In the genomic region with DNA sequence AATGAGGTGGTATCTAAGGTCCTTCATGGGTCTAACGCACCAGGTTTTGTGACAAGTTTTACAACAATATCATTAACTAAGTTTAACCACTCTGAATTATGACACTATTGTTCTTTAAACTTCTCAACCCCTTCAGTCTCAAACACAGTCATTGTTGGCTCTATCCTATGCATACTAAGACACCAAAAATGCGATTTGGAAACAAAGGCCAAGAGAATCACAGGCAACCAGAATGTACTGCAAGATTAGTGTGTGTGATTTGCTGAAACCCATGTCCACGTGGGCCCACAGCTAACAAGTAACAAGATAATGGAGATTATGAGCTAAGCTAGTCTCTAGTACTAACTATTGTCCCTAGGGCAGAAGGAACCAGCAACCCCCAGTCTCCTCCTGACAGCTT, we compare ENCODE assay signal across 11 cellular contexts.
"Had no signal": no experiment of that assay in that cellular context is flagged by ENCODE, and none has a peak within 500 bp of the region (broad histone marks: within the 10 kb centered on the region; RNA-seq: fewer than 3 reads in every experiment).

No MANE protein-coding gene starts in this region.

- H3K36me3 ChIP-seq: left ventricle myocardium inferior, neutrophil, upper lobe of right lung had no signal

- DNase-seq: activated CD4-positive, alpha-beta T cell treated with anti-CD3 and anti-CD28 coated beads, Interleukin-2, amount 10 ng/mL, durations not matched to agents 7 days and 5 days; activated CD8-positive, alpha-beta memory T cell treated with anti-CD3 and anti-CD28 coated beads for 24 hours; activated naive CD8-positive, alpha-beta T cell treated with anti-CD3 and anti-CD28 coated beads for 36 hours; natural killer cell; stimulated activated CD4-positive, alpha-beta T cell treated with anti-CD3 and anti-CD28 coated beads, Interleukin-15, amount 100 ng/mL, for 24 hours; stimulated activated CD4-positive, alpha-beta T cell treated with anti-CD3 and anti-CD28 coated beads, Interleukin-4, amount 100 ng/mL, for 1 hour; stimulated activated naive CD4-positive, alpha-beta T cell; upper lobe of right lung had no signal

- H3K27ac Mint-ChIP-seq: activated CD4-positive, alpha-beta T cell treated with anti-CD3 and anti-CD28 coated beads, Interleukin-2, amount 10 ng/mL, durations not matched to agents 7 days and 5 days; activated naive CD8-positive, alpha-beta T cell treated with anti-CD3 and anti-CD28 coated beads for 36 hours; memory B cell; natural killer cell had no signal

- H3K4me3 ChIP-seq: left ventricle myocardium inferior, upper lobe of right lung had no signal

- H3K36me3 Mint-ChIP-seq: activated naive CD8-positive, alpha-beta T cell treated with anti-CD3 and anti-CD28 coated beads for 36 hours; memory B cell; natural killer cell had no signal

- H3K27me3 ChIP-seq: neutrophil, upper lobe of right lung had no signal

- H3K9me3 ChIP-seq: left ventricle myocardium inferior, neutrophil, upper lobe of right lung had no signal

- H3K4me1 Mint-ChIP-seq: memory B cell had no signal

- H3K27me3 Mint-ChIP-seq: activated CD4-positive, alpha-beta T cell treated with anti-CD3 and anti-CD28 coated beads, Interleukin-2, amount 10 ng/mL, durations not matched to agents 7 days and 5 days had no signal

- H3K4me1 ChIP-seq: left ventricle myocardium inferior had no signal

- H3K4me3 Mint-ChIP-seq: activated CD4-positive, alpha-beta T cell treated with anti-CD3 and anti-CD28 coated beads, Interleukin-2, amount 10 ng/mL, durations not matched to agents 7 days and 5 days; activated naive CD8-positive, alpha-beta T cell treated with anti-CD3 and anti-CD28 coated beads for 36 hours; memory B cell; natural killer cell had no signal

- H3K27ac ChIP-seq: left ventricle myocardium inferior, neutrophil, upper lobe of right lung had no signal

- H3K9me3 Mint-ChIP-seq: activated CD4-positive, alpha-beta T cell treated with anti-CD3 and anti-CD28 coated beads, Interleukin-2, amount 10 ng/mL, durations not matched to agents 7 days and 5 days; activated naive CD8-positive, alpha-beta T cell treated with anti-CD3 and anti-CD28 coated beads for 36 hours; memory B cell; natural killer cell had no signal
